17 cellular contexts compared by ENCODE assay signal in genomic region chr2:156005531-156005930, GRCh38.
DNase-seq lines count a peak whose midpoint lies in the region; ATAC-seq, FAIRE-seq and TF ChIP-seq lines count a peak whose summit lies in the region.
"Had no signal": no experiment of that assay in that cellular context is flagged by ENCODE, and none has a peak within 500 bp of the region (broad histone marks: within the 10 kb centered on the region; RNA-seq: fewer than 3 reads in every experiment).

No MANE protein-coding gene starts in this region.

- no TSS peak for BruUV-seq in HCT116 (replicated peaks; lab: Mats Ljungman, UMichigan)
- BruUV-seq in OCI-LY7 (replicated peaks; lab: Mats Ljungman, UMichigan): no TSS peak

- H3K27ac ChIP-seq in DND-41 (ENCODE audit: low read length) (no peak overlapping the region), HCT116 (ENCODE audit: low read depth, low read length) (no peak overlapping the region), kidney (ENCODE audit: low read depth in 2 of 2, low read length in 2 of 2) (no peak overlapping the region), endodermal cell (ENCODE audit: low read depth, low read length) (no peak overlapping the region), OCI-LY7 (ENCODE audit: low read depth, low read length, poor library complexity, severe bottlenecking) (no peak overlapping the region)
- H3K27ac ChIP-seq: PC-9, RWPE1 had no signal

- intact Hi-C loops in HCT116 (cut with micrococcal nuclease) (no loop called here), kidney (cut with DNase I) (no loop called here), OCI-LY7 (cut with micrococcal nuclease; ENCODE audit: unreplicated experiment) (no loop called here)

- H3K36me3 ChIP-seq in DND-41 (ENCODE audit: insufficient read depth, low read length) (no peaks in the 10 kb centered on the region), HCT116 (ENCODE audit: control insufficient read depth in 1 of 2, insufficient read depth in 2 of 2, low read length in 2 of 2) (no peaks in the 10 kb centered on the region), kidney (ENCODE audit: control insufficient read depth in 1 of 2, insufficient read depth in 2 of 2, low read length in 2 of 2) (no peaks in the 10 kb centered on the region), endodermal cell (ENCODE audit: control insufficient read depth, insufficient read depth, low read length) (no peaks in the 10 kb centered on the region), OCI-LY7 (ENCODE audit: insufficient read depth, low read length) (no peaks in the 10 kb centered on the region)

- no peak for DNase-seq in DND-41
- no peak for DNase-seq in HCT116 (ENCODE audit: low read depth, low spot score)
- peak; percentile 48 for DNase-seq in kidney
- no peak for DNase-seq in stimulated activated effector memory CD8-positive, alpha-beta T cell treated with anti-CD3 and anti-CD28 coated beads, Interleukin-12 subunit alpha, Interleukin-12 subunit beta, amount 100 ng/mL, for 72 hours (ENCODE audit: low spot score in 2 of 2)
- DNase-seq in cerebellar nuclear complex (lab: John Stamatoyannopoulos, UW): no peak
- DNase-seq in endodermal cell: no peak
- no peak for DNase-seq in OCI-LY7 (ENCODE audit: low spot score)
- DNase-seq: C1 segment of cervical spinal cord, NCI-H1092 treated with DMSO at 0.1 percent for 48 hours, NCI-H1930, NCI-H748 treated with DMSO at 0.1 percent for 48 hours, SW 1271 had no signal

- no peak for FAIRE-seq in kidney (lab: Jason Lieb, UNC)
- FAIRE-seq: D721Med, K562 had no signal

- 0 out of 3 replicates have a peak, but pooled peaks have one; percentile 14 for ATAC-seq in DND-41 (ENCODE audit: insufficient read depth, low read depth)
- peak; percentile 16; the same call in 1 of the 2 replicates for ATAC-seq in HCT116
- ATAC-seq in stimulated activated effector memory CD8-positive, alpha-beta T cell treated with anti-CD3 and anti-CD28 coated beads, Interleukin-12 subunit alpha, Interleukin-12 subunit beta, amount 100 ng/mL, for 72 hours: peak; percentile 38

- H4K20me1 ChIP-seq in DND-41 (ENCODE audit: insufficient read depth, low read length) (no peaks in the 10 kb centered on the region), HCT116 (ENCODE audit: insufficient read depth) (no peaks in the 10 kb centered on the region), OCI-LY7 (ENCODE audit: insufficient read depth, low read length) (no peaks in the 10 kb centered on the region)

- H3K4me2 ChIP-seq in DND-41 (ENCODE audit: insufficient read depth, low read length) (no peak overlapping the region), HCT116 (ENCODE audit: low read length) (no peak overlapping the region), OCI-LY7 (ENCODE audit: low read length) (no peak overlapping the region)
- H3K4me2 ChIP-seq: PC-9 had no signal

- H3K27me3 ChIP-seq in DND-41 (ENCODE audit: insufficient read depth, low read length, poor library complexity): no peaks in the 10 kb centered on the region
- H3K27me3 ChIP-seq in HCT116 (ENCODE audit: insufficient read depth, low read length): no peaks in the 10 kb centered on the region
- H3K27me3 ChIP-seq in endodermal cell (ENCODE audit: control insufficient read depth, insufficient read depth, low read length, poor library complexity, severe bottlenecking): no peaks in the 10 kb centered on the region

- no peaks in the 10 kb centered on the region for H3K4me1 ChIP-seq in DND-41 (ENCODE audit: insufficient read depth, low read length)
- H3K4me1 ChIP-seq in HCT116 (ENCODE audit: control insufficient read depth in 1 of 2, insufficient read depth in 2 of 2, low read length in 2 of 2): no peaks in the 10 kb centered on the region
- no peaks in the 10 kb centered on the region for H3K4me1 ChIP-seq in kidney (ENCODE audit: control insufficient read depth in 1 of 2, insufficient read depth in 1 of 2, low read depth in 1 of 2, low read length in 2 of 2)
- H3K4me1 ChIP-seq in endodermal cell (ENCODE audit: control insufficient read depth, insufficient read depth, low read length): no peaks in the 10 kb centered on the region
- H3K4me1 ChIP-seq in OCI-LY7 (ENCODE audit: insufficient read depth, low read length, poor library complexity, severe bottlenecking): no peaks in the 10 kb centered on the region

- POLR2A ChIA-PET in HCT116 (lab: Charles Lee): no interaction called here
- POLR2A ChIA-PET in OCI-LY7 (lab: Charles Lee): no interaction called here

- H3K79me2 ChIP-seq in DND-41 (ENCODE audit: insufficient read depth, low read length) (no peaks in the 10 kb centered on the region), HCT116 (ENCODE audit: insufficient read depth, low read length) (no peaks in the 10 kb centered on the region), OCI-LY7 (ENCODE audit: insufficient read depth, low read depth, low read length) (no peaks in the 10 kb centered on the region)

- no peak for TF ChIP-seq POLR2A in HCT116 (IDR thresholded peaks at IDR 0.05; ENCODE audit: borderline replicate concordance, extremely low read depth, insufficient read depth, insufficient read length)

- 93 to 97% methylated on average over 6 to 7 of the region's 7 CpGs for WGBS in endodermal cell (ENCODE audit: insufficient coverage in 1 of 2, insufficient read length in 1 of 2), 2 experiments

- H2AFZ ChIP-seq in DND-41 (ENCODE audit: low read depth, low read length) (no peak overlapping the region), HCT116 (ENCODE audit: low read depth, low read length, poor library complexity, severe bottlenecking) (no peak overlapping the region), OCI-LY7 (ENCODE audit: low read length) (no peak overlapping the region)
- H2AFZ ChIP-seq: PC-9 had no signal

- no peaks in the 10 kb centered on the region for H3K36me3 Mint-ChIP-seq in stimulated activated effector memory CD8-positive, alpha-beta T cell treated with anti-CD3 and anti-CD28 coated beads, Interleukin-12 subunit alpha, Interleukin-12 subunit beta, amount 100 ng/mL, for 72 hours
- peaks cover 7% of the 10 kb centered on the region for H3K36me3 Mint-ChIP-seq in endodermal cell (ENCODE audit: low read depth)
- H3K36me3 Mint-ChIP-seq: CD8-positive, alpha-beta memory T cell had no signal

- TF ChIP-seq CTCF in DND-41 (IDR thresholded peaks at IDR 0.05; ENCODE audit: borderline replicate concordance, extremely low read depth, low read length, poor library complexity, severe bottlenecking): no peak
- no peak for TF ChIP-seq CTCF in HCT116 (IDR thresholded peaks at IDR 0.05 in 2 of 3, conservative IDR thresholded peaks at IDR 0.05 in 1 of 3; ENCODE audit: borderline replicate concordance in 1 of 3, insufficient read depth in 1 of 3, low read depth in 2 of 3, low read length in 2 of 3)
- no peak for TF ChIP-seq CTCF in kidney (IDR thresholded peaks at IDR 0.05; ENCODE audit: borderline replicate concordance, extremely low read depth, insufficient read depth)
- no peak for TF ChIP-seq CTCF in endodermal cell (conservative IDR thresholded peaks at IDR 0.05)
- TF ChIP-seq CTCF in OCI-LY7 (conservative IDR thresholded peaks at IDR 0.05; ENCODE audit: low read length): no peak

- RAD21 ChIA-PET in HCT116 (lab: Charles Lee; ENCODE audit: low non-redundant PET in 1 of 2, low total read pairs in 2 of 2, uncharacterized antibody in 2 of 2, unreplicated experiment in 2 of 2): interaction anchor here in 1 of 2 experiments (0.7 to 1.1 kb wide), 2 partner anchors 322 to 584 kb away, joined by 3 to 4 read pairs; no protein-coding TSS in a partner anchor

- H3K9me3 ChIP-seq in DND-41 (ENCODE audit: insufficient read depth, low read length, severe bottlenecking) (no peaks in the 10 kb centered on the region), HCT116 (ENCODE audit: control insufficient read depth in 1 of 2, insufficient read depth in 1 of 2, low read depth in 1 of 2, low read length in 2 of 2) (no peaks in the 10 kb centered on the region), kidney (ENCODE audit: control insufficient read depth in 1 of 2, low read length in 2 of 2) (no peaks in the 10 kb centered on the region), endodermal cell (ENCODE audit: control insufficient read depth, low read length) (peaks cover 15% of the 10 kb centered on the region), OCI-LY7 (ENCODE audit: low read length) (no peaks in the 10 kb centered on the region)

- CTCF ChIA-PET in HCT116 (lab: Charles Lee): interaction anchor here (0.8 kb wide), 1 partner anchor 9 kb away, joined by 3 read pairs; no protein-coding TSS in a partner anchor
- CTCF ChIA-PET in OCI-LY7 (lab: Charles Lee; ENCODE audit: unreplicated experiment): no interaction called here

- no peak overlapping the region for H3K4me3 Mint-ChIP-seq in stimulated activated effector memory CD8-positive, alpha-beta T cell treated with anti-CD3 and anti-CD28 coated beads, Interleukin-12 subunit alpha, Interleukin-12 subunit beta, amount 100 ng/mL, for 72 hours
- no peak overlapping the region for H3K4me3 Mint-ChIP-seq in endodermal cell
- H3K4me3 Mint-ChIP-seq: CD8-positive, alpha-beta memory T cell had no signal

- H3K9me3 Mint-ChIP-seq in stimulated activated effector memory CD8-positive, alpha-beta T cell treated with anti-CD3 and anti-CD28 coated beads, Interleukin-12 subunit alpha, Interleukin-12 subunit beta, amount 100 ng/mL, for 72 hours: peaks cover 2% of the 10 kb centered on the region
- H3K9me3 Mint-ChIP-seq in endodermal cell: peaks cover 12% of the 10 kb centered on the region
- H3K9me3 Mint-ChIP-seq: CD8-positive, alpha-beta memory T cell had no signal

- H3K27me3 Mint-ChIP-seq in endodermal cell (ENCODE audit: insufficient read depth): no peaks in the 10 kb centered on the region
- H3K27me3 Mint-ChIP-seq: CD8-positive, alpha-beta memory T cell had no signal

- no peak overlapping the region for H3K9ac ChIP-seq in DND-41 (ENCODE audit: low read depth, low read length)
- H3K9ac ChIP-seq in HCT116 (ENCODE audit: low read length): no peak overlapping the region
- H3K9ac ChIP-seq in kidney (ENCODE audit: low read length in 2 of 2): no peak overlapping the region
- H3K9ac ChIP-seq in endodermal cell (ENCODE audit: extremely low read depth, low read length, poor library complexity, severe bottlenecking): no peak overlapping the region

- H3K9me2 ChIP-seq in HCT116 (ENCODE audit: insufficient read depth) (no peaks in the 10 kb centered on the region), OCI-LY7 (ENCODE audit: insufficient read depth, low read length) (no peaks in the 10 kb centered on the region)

- no peak for TF ChIP-seq RAD21 in HCT116 (IDR thresholded peaks at IDR 0.05; ENCODE audit: low read depth)

- H3K4me3 ChIP-seq in DND-41 (ENCODE audit: low read depth in 1 of 2, low read length in 2 of 2): no peak overlapping the region
- H3K4me3 ChIP-seq in HCT116 (replicated peaks in 1 of 2; ENCODE audit: low read depth in 1 of 2, low read length in 2 of 2): no peak overlapping the region
- H3K4me3 ChIP-seq in kidney (ENCODE audit: low read length in 2 of 2): no peak overlapping the region
- no peak overlapping the region for H3K4me3 ChIP-seq in endodermal cell (ENCODE audit: low read length)
- H3K4me3 ChIP-seq in OCI-LY7 (ENCODE audit: low read depth, low read length, poor library complexity, severe bottlenecking): no peak overlapping the region
- H3K4me3 ChIP-seq: K562, PC-9 had no signal

- H3K4me1 Mint-ChIP-seq in stimulated activated effector memory CD8-positive, alpha-beta T cell treated with anti-CD3 and anti-CD28 coated beads, Interleukin-12 subunit alpha, Interleukin-12 subunit beta, amount 100 ng/mL, for 72 hours: no peaks in the 10 kb centered on the region
- peaks cover 4% of the 10 kb centered on the region for H3K4me1 Mint-ChIP-seq in endodermal cell
- H3K4me1 Mint-ChIP-seq: CD8-positive, alpha-beta memory T cell had no signal

- no peak overlapping the region for H3K27ac Mint-ChIP-seq in stimulated activated effector memory CD8-positive, alpha-beta T cell treated with anti-CD3 and anti-CD28 coated beads, Interleukin-12 subunit alpha, Interleukin-12 subunit beta, amount 100 ng/mL, for 72 hours
- no peak overlapping the region for H3K27ac Mint-ChIP-seq in endodermal cell
- H3K27ac Mint-ChIP-seq: CD8-positive, alpha-beta memory T cell had no signal
